9 cellular contexts compared by ENCODE assay signal in the genomic region with DNA sequence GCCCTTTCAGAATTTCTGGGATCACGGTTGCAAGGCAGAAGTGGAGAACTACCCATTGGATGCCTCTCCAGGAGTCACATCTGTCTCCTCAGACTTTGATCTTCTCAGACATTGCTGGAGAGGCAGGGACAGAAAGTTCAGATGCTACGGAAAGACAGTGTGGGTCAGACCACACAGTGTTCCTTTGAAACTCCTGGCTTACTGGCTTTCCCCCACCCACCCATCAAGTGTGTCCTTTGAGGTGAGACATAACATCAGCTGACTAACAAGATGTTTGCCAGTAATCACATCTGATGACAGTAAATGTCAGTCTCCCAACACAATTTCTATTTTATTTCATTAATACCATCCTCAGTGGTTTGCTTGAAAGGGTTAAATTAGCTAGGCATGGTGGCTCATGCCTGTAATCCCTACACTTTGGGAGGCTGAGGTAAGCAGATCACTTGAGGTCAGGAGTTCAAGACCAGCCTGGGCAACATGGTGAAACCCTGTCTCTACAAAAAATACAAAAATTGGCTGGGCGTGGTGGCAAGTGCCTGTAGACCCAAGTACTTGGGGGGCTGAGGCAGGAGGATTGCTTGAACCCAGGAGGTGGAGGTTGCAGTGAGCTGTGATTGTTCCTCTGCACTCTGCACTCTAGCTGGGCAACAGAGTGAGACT.
A peak's percentile ranks its signal among the peaks of the same experiment; 100 is the strongest.
DNase-seq lines count a peak whose midpoint lies in the region; ATAC-seq and TF ChIP-seq lines count a peak whose summit lies in the region.
"Had no signal": no experiment of that assay in that cellular context is flagged by ENCODE, and none has a peak within 500 bp of the region (broad histone marks: within the 10 kb centered on the region; RNA-seq: fewer than 3 reads in every experiment).

No MANE protein-coding gene starts in this region.

- peaks cover 36% of the 10 kb centered on the region for H3K9me3 Mint-ChIP-seq in endodermal cell
- H3K9me3 Mint-ChIP-seq in stimulated activated memory B cell treated with anti-CD40 and anti-IgM and Interleukin-4, amounts not matched to agents 10 μg/mL and 1 μg/mL and 100 μg/mL, for 72 hours: peaks cover 2% of the 10 kb centered on the region

- peaks cover 23% of the 10 kb centered on the region for H3K4me1 Mint-ChIP-seq in endodermal cell
- peaks cover 83% of the 10 kb centered on the region for H3K4me1 Mint-ChIP-seq in stimulated activated memory B cell treated with anti-CD40 and anti-IgM and Interleukin-4, amounts not matched to agents 10 μg/mL and 1 μg/mL and 100 μg/mL, for 72 hours

- H3K4me3 Mint-ChIP-seq in endodermal cell: no peak overlapping the region
- peak overlapping the region; percentile 12 for H3K4me3 Mint-ChIP-seq in stimulated activated memory B cell treated with anti-CD40 and anti-IgM and Interleukin-4, amounts not matched to agents 10 μg/mL and 1 μg/mL and 100 μg/mL, for 72 hours

- peaks cover 54% of the 10 kb centered on the region for H3K4me1 ChIP-seq in HUES6 (ENCODE audit: control insufficient read depth, insufficient read depth, low read length)
- H3K4me1 ChIP-seq in endodermal cell (ENCODE audit: control insufficient read depth, insufficient read depth, low read length): no peaks in the 10 kb centered on the region

- H3K27ac ChIP-seq in HUES6 (ENCODE audit: low read depth, low read length) (peak overlapping the region; percentile 63; the same call in 1 of the 2 replicates), endodermal cell (ENCODE audit: low read depth, low read length) (no peak overlapping the region)
- H3K27ac ChIP-seq: suprapubic skin had no signal

- no peak overlapping the region for H3K4me3 ChIP-seq in HUES6 (ENCODE audit: low read depth, low read length)
- H3K4me3 ChIP-seq in endodermal cell (ENCODE audit: low read length): no peak overlapping the region
- H3K4me3 ChIP-seq: suprapubic skin had no signal

- ATAC-seq in stimulated activated memory B cell treated with anti-CD40 and anti-IgM and Interleukin-4, amounts not matched to agents 10 μg/mL and 1 μg/mL and 100 μg/mL, for 72 hours: peak; percentile 83
- no peak for ATAC-seq in GM19467 (IDR thresholded peaks at IDR 0.05; ENCODE audit: unreplicated experiment)

- H3K36me3 ChIP-seq in HUES6 (ENCODE audit: control insufficient read depth, insufficient read depth, low read length): no peaks in the 10 kb centered on the region
- no peaks in the 10 kb centered on the region for H3K36me3 ChIP-seq in endodermal cell (ENCODE audit: control insufficient read depth, insufficient read depth, low read length)
- H3K36me3 ChIP-seq: suprapubic skin had no signal

- H3K9ac ChIP-seq in HUES6 (ENCODE audit: low read length) (peak overlapping the region; percentile 55), endodermal cell (ENCODE audit: extremely low read depth, low read length, poor library complexity, severe bottlenecking) (no peak overlapping the region)

- H3K27me3 ChIP-seq in HUES6 (ENCODE audit: control insufficient read depth, insufficient read depth, low read length) (no peaks in the 10 kb centered on the region), endodermal cell (ENCODE audit: control insufficient read depth, insufficient read depth, low read length, poor library complexity, severe bottlenecking) (no peaks in the 10 kb centered on the region)
- H3K27me3 ChIP-seq: suprapubic skin had no signal

- peak; percentile 49 for DNase-seq in activated CD8-positive, alpha-beta memory T cell treated with anti-CD3 and anti-CD28 coated beads, Interleukin-2, amount 50 U/mL, for 1 hour (ENCODE audit: extremely low read depth)
- DNase-seq in endodermal cell: peak; percentile 56
- no peak for DNase-seq in NOMO-1 treated with dmso at 0.1 percent for 144 hours (lab: John Stamatoyannopoulos, UW; ENCODE audit: unreplicated experiment)
- DNase-seq in DMS79 treated with DMSO at 0.1 percent for 48 hours (lab: John Stamatoyannopoulos, UW): no peak
- no peak for DNase-seq in SK-N-DZ (ENCODE audit: low spot score)

- no peak for TF ChIP-seq CTCF in endodermal cell (conservative IDR thresholded peaks at IDR 0.05)

- peaks cover 6% of the 10 kb centered on the region; the same call in 1 of the 2 replicates for H3K9me3 ChIP-seq in HUES6 (ENCODE audit: control insufficient read depth, insufficient read depth, low read depth, low read length)
- H3K9me3 ChIP-seq in endodermal cell (ENCODE audit: control insufficient read depth, low read length): peaks cover 30% of the 10 kb centered on the region
- H3K9me3 ChIP-seq: suprapubic skin had no signal

- H3K36me3 Mint-ChIP-seq in endodermal cell (ENCODE audit: low read depth): no peaks in the 10 kb centered on the region
- H3K36me3 Mint-ChIP-seq in stimulated activated memory B cell treated with anti-CD40 and anti-IgM and Interleukin-4, amounts not matched to agents 10 μg/mL and 1 μg/mL and 100 μg/mL, for 72 hours: no peaks in the 10 kb centered on the region

- 68 to 83% methylated on average over 2 to 3 of the region's 3 CpGs for WGBS in endodermal cell (ENCODE audit: insufficient coverage in 1 of 2, insufficient read length in 1 of 2), 2 experiments

- H3K27me3 Mint-ChIP-seq in endodermal cell (ENCODE audit: insufficient read depth): peaks cover 14% of the 10 kb centered on the region
- peaks cover 3% of the 10 kb centered on the region for H3K27me3 Mint-ChIP-seq in stimulated activated memory B cell treated with anti-CD40 and anti-IgM and Interleukin-4, amounts not matched to agents 10 μg/mL and 1 μg/mL and 100 μg/mL, for 72 hours

- H3K27ac Mint-ChIP-seq in endodermal cell: no peak overlapping the region
- H3K27ac Mint-ChIP-seq in stimulated activated memory B cell treated with anti-CD40 and anti-IgM and Interleukin-4, amounts not matched to agents 10 μg/mL and 1 μg/mL and 100 μg/mL, for 72 hours: peak overlapping the region; percentile 90

Comparison
In these comparisons a context has a peak if more than half of its experiments do, and no peak if none do; other contexts are left out.
1. DNase-seq: peak in activated CD8-positive, alpha-beta memory T cell treated with anti-CD3 and anti-CD28 coated beads, Interleukin-2, amount 50 U/mL, for 1 hour (single experiment) and endodermal cell (single experiment); none in NOMO-1 treated with dmso at 0.1 percent for 144 hours (single experiment), DMS79 treated with DMSO at 0.1 percent for 48 hours (single experiment) and SK-N-DZ (single experiment).